In genomic region chr2:215003001-215003400, GRCh38 we compare ENCODE assay signal across 10 cellular contexts.
DNase-seq lines count a peak whose midpoint lies in the region; ATAC-seq, FAIRE-seq and TF ChIP-seq lines count a peak whose summit lies in the region.
"Had no signal": no experiment of that assay in that cellular context is flagged by ENCODE, and none has a peak within 500 bp of the region (broad histone marks: within the 10 kb centered on the region; RNA-seq: fewer than 3 reads in every experiment).

No MANE protein-coding gene starts in this region.

- no peak for ATAC-seq in GM18505 (IDR thresholded peaks at IDR 0.05; ENCODE audit: unreplicated experiment)

- H3K9ac ChIP-seq in OCI-LY3 (ENCODE audit: low read length), result peak overlapping the region; percentile 32; the same call in 1 of the 2 replicates

- H2AFZ ChIP-seq in OCI-LY3 (ENCODE audit: low read depth, low read length), result peak overlapping the region; percentile 87

- DNase-seq in GM19239 (ENCODE audit: insufficient read length, low spot score), result no peak
- peak; percentile 38 for DNase-seq in fibroblast of mammary gland (ENCODE audit: low read depth)
- peak in 8 of 10 donors; percentile 9 to 81 (median 38) for DNase-seq in posterior cingulate gyrus
- no peak for DNase-seq in SIG-M5 treated with dmso at 0.1 percent for 504 hours (lab: John Stamatoyannopoulos, UW; ENCODE audit: unreplicated experiment)
- DNase-seq in RWPE1 (ENCODE audit: low spot score), result no peak
- DNase-seq: aorta, right lobe of liver had no signal

- TF ChIP-seq POLR2A in GM18505 (IDR thresholded peaks at IDR 0.05; ENCODE audit: borderline replicate concordance, extremely low read depth, insufficient read depth, insufficient read length), result no peak

- peak overlapping the region; percentile 53 for H3K4me3 ChIP-seq in OCI-LY3 (ENCODE audit: low read length)
- H3K4me3 ChIP-seq in fibroblast of mammary gland (ENCODE audit: control insufficient read depth, low read depth, low read length), result no peak overlapping the region
- H3K4me3 ChIP-seq: right lobe of liver, SJSA1 had no signal

- H3K4me2 ChIP-seq in OCI-LY3 (ENCODE audit: low read length), result peak overlapping the region; percentile 68

- TF ChIP-seq CTCF in OCI-LY3 (IDR thresholded peaks at IDR 0.05; ENCODE audit: low read depth, low read length) (no peak), fibroblast of mammary gland (conservative IDR thresholded peaks at IDR 0.05; ENCODE audit: control insufficient read depth, insufficient read depth, low read depth, low read length) (no peak), RWPE1 (conservative IDR thresholded peaks at IDR 0.05; ENCODE audit: low read depth) (no peak)

- H3K79me2 ChIP-seq in OCI-LY3 (ENCODE audit: low read length), result no peaks in the 10 kb centered on the region

- H3K27me3 ChIP-seq in OCI-LY3 (ENCODE audit: low read depth, low read length), result no peaks in the 10 kb centered on the region
- H3K27me3 ChIP-seq: right lobe of liver, SJSA1 had no signal

- intact Hi-C loops in posterior cingulate gyrus (cut with DNase I), result loop anchor here (2.0 kb wide), 1 partner anchor 1196 kb away; no protein-coding TSS in a partner anchor

- CTCF ChIA-PET in RWPE1 (lab: Yijun Ruan, JAX), result no interaction called here

- H4K20me1 ChIP-seq in OCI-LY3 (ENCODE audit: insufficient read depth, low read length), result no peaks in the 10 kb centered on the region

- no peak overlapping the region for H3K27ac ChIP-seq in OCI-LY3 (ENCODE audit: low read length)
- H3K27ac ChIP-seq in RWPE1, result no peak overlapping the region
- H3K27ac ChIP-seq: right lobe of liver, SJSA1 had no signal

- peaks cover 8% of the 10 kb centered on the region for H3K4me1 ChIP-seq in OCI-LY3 (ENCODE audit: low read length)
- H3K4me1 ChIP-seq: right lobe of liver, SJSA1 had no signal

- peak; percentile 21 for FAIRE-seq in GM19239 (lab: Jason Lieb, UNC)

- no peaks in the 10 kb centered on the region for H3K9me3 ChIP-seq in OCI-LY3 (ENCODE audit: insufficient read depth, low read length)
- H3K9me3 ChIP-seq: right lobe of liver, SJSA1 had no signal

- POLR2A ChIA-PET in RWPE1 (lab: Yijun Ruan, JAX; ENCODE audit: low non-redundant PET), result no interaction called here

- no peaks in the 10 kb centered on the region for H3K36me3 ChIP-seq in OCI-LY3 (replicated peaks; ENCODE audit: low read depth, low read length)
- H3K36me3 ChIP-seq: right lobe of liver, SJSA1 had no signal

Comparison
In these comparisons a context has a peak if more than half of its experiments do, and no peak if none do; other contexts are left out.
1. DNase-seq: peak in fibroblast of mammary gland (single experiment) and posterior cingulate gyrus (8 of 10); none in GM19239 (single experiment), SIG-M5 treated with dmso at 0.1 percent for 504 hours (single experiment) and RWPE1 (single experiment).